9 cellular contexts compared by ENCODE assay signal in genomic region chrX:105609530-105609929, GRCh38.
"Had no signal": no experiment of that assay in that cellular context is flagged by ENCODE, and none has a peak within 500 bp of the region (broad histone marks: within the 10 kb centered on the region; RNA-seq: fewer than 3 reads in every experiment).

No MANE protein-coding gene starts in this region.

- H3K9ac ChIP-seq: GM23248 had no signal

- H3K27ac ChIP-seq: GM23248, HL-60 had no signal

- FAIRE-seq: HepG2 had no signal

- ATAC-seq: HCT116, HepG2 had no signal

- H3K4me3 ChIP-seq: GM23248, HAP-1 had no signal

- H3K27ac Mint-ChIP-seq: HFFc6, IgD-negative memory B cell had no signal

- H2AFZ ChIP-seq: GM23248 had no signal

- H3K36me3 ChIP-seq: HAP-1 had no signal

- H3K4me3 Mint-ChIP-seq: HFFc6, IgD-negative memory B cell had no signal

- H3K36me3 Mint-ChIP-seq: IgD-negative memory B cell had no signal

- H3K4me1 Mint-ChIP-seq: IgD-negative memory B cell had no signal

- H3K27me3 Mint-ChIP-seq: IgD-negative memory B cell had no signal

- DNase-seq: GM23248, GOT3, H7, HFFc6 had no signal

- H3K9me3 Mint-ChIP-seq: HFFc6, IgD-negative memory B cell had no signal

- H3K4me1 ChIP-seq: HAP-1 had no signal

- H3K9me3 ChIP-seq: HAP-1 had no signal
